Comparison of ENCODE assay signal across 8 cellular contexts in the genomic region with DNA sequence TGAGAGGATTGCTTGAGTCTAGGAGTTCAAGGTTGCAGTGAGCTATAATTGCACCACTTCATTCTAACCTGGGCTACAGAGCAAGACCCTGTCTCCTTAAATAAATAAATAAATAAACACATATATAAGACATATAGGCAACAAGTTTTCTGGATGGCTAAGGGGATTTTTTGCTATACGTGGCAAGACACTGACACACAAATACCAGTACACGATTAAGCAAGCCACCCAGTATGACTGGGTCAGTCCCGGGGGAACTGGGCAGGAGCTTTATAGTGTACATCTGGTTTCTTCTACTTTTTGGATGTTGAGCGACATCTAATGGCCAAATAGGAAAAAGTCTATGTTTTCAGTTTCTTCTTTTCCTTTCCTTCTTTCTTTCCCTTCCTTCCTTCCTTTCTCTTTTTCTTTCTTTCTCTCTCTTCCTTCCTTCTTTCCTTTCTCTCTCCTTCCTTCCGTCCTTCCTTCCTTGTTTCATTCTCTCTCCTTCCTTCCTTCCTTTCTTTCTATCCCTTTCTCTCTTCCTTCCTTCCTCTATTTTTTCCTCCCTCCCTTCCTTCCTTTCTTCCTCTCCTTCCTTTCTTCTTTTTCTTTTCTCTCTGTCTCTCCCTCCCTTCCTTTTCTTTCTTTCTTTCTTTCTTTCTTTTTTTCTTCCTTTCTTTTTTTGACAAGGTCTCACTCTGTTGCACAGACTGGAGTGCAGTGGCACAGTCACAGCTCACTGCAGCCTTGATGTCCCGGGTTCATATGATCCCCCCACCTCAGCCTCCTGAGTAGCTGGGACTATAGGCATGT. TPM values are rescaled to one million over a fixed set of nuclear protein-coding genes. Genes with fewer than 3 reads are reported as not detected.
DNase-seq lines count a peak whose midpoint lies in the region; ATAC-seq and TF ChIP-seq lines count a peak whose summit lies in the region.

No MANE protein-coding gene starts in this region.

- peaks cover 4% of the 10 kb centered on the region for H3K4me1 Mint-ChIP-seq in neural crest cell

- ATAC-seq in GM19468 (IDR thresholded peaks at IDR 0.05; ENCODE audit: extremely low read depth, unreplicated experiment) (peak; percentile 95), HG03442 (IDR thresholded peaks at IDR 0.05; ENCODE audit: unreplicated experiment) (peak; percentile 100)

- TF ChIP-seq CTCF in fibroblast of mammary gland (conservative IDR thresholded peaks at IDR 0.05; ENCODE audit: control insufficient read depth, insufficient read depth, low read depth, low read length), result peak; percentile 72
- TF ChIP-seq CTCF in neural crest cell (conservative IDR thresholded peaks at IDR 0.05), result peak; percentile 78

- no peaks in the 10 kb centered on the region for H3K36me3 Mint-ChIP-seq in neural crest cell (ENCODE audit: low read depth)

- H3K4me3 Mint-ChIP-seq in neural crest cell, result no peak overlapping the region

- no peaks in the 10 kb centered on the region for H3K9me3 Mint-ChIP-seq in neural crest cell

- H3K27ac Mint-ChIP-seq in neural crest cell (ENCODE audit: unreplicated experiment), result no peak overlapping the region

- H3K4me3 ChIP-seq in fibroblast of mammary gland (ENCODE audit: control insufficient read depth, low read depth, low read length), result no peak overlapping the region

- no peaks in the 10 kb centered on the region for H3K27me3 Mint-ChIP-seq in neural crest cell (ENCODE audit: low read depth)

- DNase-seq in Daoy (ENCODE audit: low read depth) (peak; percentile 62), NCI-H69 (lab: John Stamatoyannopoulos, UW) (peak; percentile 90), fibroblast of mammary gland (ENCODE audit: low read depth) (peak; percentile 98), neural crest cell (ENCODE audit: low read depth, low spot score) (peak; percentile 16), T-helper 9 cell (no peak)
- peak; percentile 36 for DNase-seq in activated T-cell treated with anti-CD3 and anti-CD28 coated beads, Interleukin-2, amount 50 U/mL, for 1 hour

RNA-seq across cellular contexts. Expression of a gene that starts 47.0 kb away (rescaled TPM):
- 20.7 and 22.3 TPM in 2 replicates for total RNA-seq in Daoy (2014; rRNA removed; shearing (Covaris generic))
- 76.5 and 81.0 TPM in 2 replicates for total RNA-seq in neural crest cell

RNA-seq across cellular contexts. Expression of a gene that starts 56.2 kb away (rescaled TPM):
- 9.1 and 10.5 TPM in 2 replicates for total RNA-seq in Daoy (2014; rRNA removed; shearing (Covaris generic))
- 26.4 and 29.4 TPM in 2 replicates for total RNA-seq in neural crest cell
